11 cellular contexts compared by ENCODE assay signal in the genomic region with DNA sequence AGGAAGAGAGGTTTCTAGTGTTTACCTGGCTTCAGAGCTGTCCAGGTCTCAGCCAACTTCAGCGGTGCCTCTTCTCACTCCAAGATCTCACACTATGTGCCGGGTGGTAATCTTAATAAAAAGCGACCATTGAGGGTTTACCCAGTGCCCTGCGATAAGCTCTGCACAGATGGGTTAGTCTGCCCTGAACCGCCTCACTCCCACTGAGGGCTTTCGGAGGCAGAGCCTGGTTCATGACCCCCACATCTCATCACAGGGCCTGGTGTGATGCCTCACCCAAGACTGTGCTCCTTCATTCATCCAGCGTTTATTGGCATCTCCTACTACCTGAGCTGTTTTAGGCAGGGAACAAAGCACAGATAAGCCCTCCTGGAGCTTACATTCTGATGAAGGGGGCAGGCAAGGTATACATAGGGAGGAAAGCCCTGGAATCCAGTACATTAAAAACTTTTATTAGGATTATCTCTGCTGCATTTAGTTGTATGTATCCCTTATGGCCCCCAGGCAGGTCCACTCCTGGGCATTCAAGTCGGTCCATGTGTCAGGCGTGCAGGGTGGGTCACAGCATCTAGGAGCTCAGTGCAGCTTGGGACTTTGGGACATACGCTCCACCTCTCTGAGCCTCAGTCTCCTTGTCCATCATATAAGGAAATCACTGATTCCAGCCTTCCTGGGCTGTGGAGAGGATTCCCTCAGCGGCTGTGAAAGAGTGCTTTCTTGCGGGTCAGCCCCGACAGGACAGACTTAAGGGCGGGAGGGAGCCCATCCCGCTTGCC. TPM values are rescaled to one million over a fixed set of nuclear protein-coding genes. Genes with fewer than 3 reads are reported as not detected.
DNase-seq lines count a peak whose midpoint lies in the region; ATAC-seq and TF ChIP-seq lines count a peak whose summit lies in the region.
"Had no signal": no experiment of that assay in that cellular context is flagged by ENCODE, and none has a peak within 500 bp of the region (broad histone marks: within the 10 kb centered on the region; RNA-seq: fewer than 3 reads in every experiment).

No MANE protein-coding gene starts in this region.

- POLR2A ChIA-PET in PC-3 (lab: Charles Lee; ENCODE audit: unreplicated experiment) = no interaction called here

- H3K36me3 ChIP-seq in ACC112 (ENCODE audit: insufficient read depth, low read length) (no peaks in the 10 kb centered on the region), PC-3 (ENCODE audit: low read depth, low read length) (no peaks in the 10 kb centered on the region), cardiac muscle cell (no peaks in the 10 kb centered on the region), parathyroid adenoma (ENCODE audit: control insufficient read depth, insufficient read depth, low read length) (no peaks in the 10 kb centered on the region)

- H3K4me2 ChIP-seq in PC-3 (ENCODE audit: low read length) (peak overlapping the region; percentile 86), parathyroid adenoma (ENCODE audit: low read length) (peak overlapping the region; percentile 59)

- CTCF ChIA-PET in PC-3 (lab: Charles Lee) = no interaction called here

- H3K9ac ChIP-seq in PC-3 (ENCODE audit: low read length) (no peak overlapping the region), parathyroid adenoma (no peak overlapping the region)

- H3F3A ChIP-seq in PC-3 (ENCODE audit: low read length, unreplicated experiment) = no peaks in the 10 kb centered on the region

- H2AFZ ChIP-seq in ACC112 (ENCODE audit: low read length, unreplicated experiment) (no peak overlapping the region), PC-3 (ENCODE audit: low read length) (peak overlapping the region; percentile 50; the same call in 1 of the 2 replicates), parathyroid adenoma (peak overlapping the region; percentile 56)

- H3K4me3 ChIP-seq in ACC112 (ENCODE audit: low read depth, low read length) (peak overlapping the region; percentile 74; the same call in 1 of the 2 replicates), PC-3 (ENCODE audit: low read length) (peak overlapping the region; percentile 61; the same call in 1 of the 2 replicates), cardiac muscle cell (peak overlapping the region; percentile 35), parathyroid adenoma (ENCODE audit: low read depth, low read length) (peak overlapping the region; percentile 14)

- ATAC-seq in PC-3 (no peak), HG03342 (IDR thresholded peaks at IDR 0.05; ENCODE audit: unreplicated experiment) (no peak)

- H4K20me1 ChIP-seq in PC-3 (ENCODE audit: low read length) = no peaks in the 10 kb centered on the region

- no peaks in the 10 kb centered on the region for H3K9me2 ChIP-seq in PC-3 (replicated peaks; ENCODE audit: low read length)

- intact Hi-C loops in PC-3 (cut with micrococcal nuclease) = no loop called here

- TF ChIP-seq CTCF in PC-3 (conservative IDR thresholded peaks at IDR 0.05; ENCODE audit: low read depth, low read length) (no peak), cardiac muscle cell (IDR thresholded peaks at IDR 0.05; ENCODE audit: low read depth, low read length) (no peak), parathyroid adenoma (IDR thresholded peaks at IDR 0.05) (no peak)

- H3K4me1 ChIP-seq in ACC112 (ENCODE audit: control insufficient read depth, insufficient read depth, low read length, unreplicated experiment) (peaks cover 9% of the 10 kb centered on the region), PC-3 (ENCODE audit: insufficient read depth, low read length) (no peaks in the 10 kb centered on the region), cardiac muscle cell (ENCODE audit: low read depth) (no peaks in the 10 kb centered on the region), parathyroid adenoma (no peaks in the 10 kb centered on the region)

- DNase-seq in PC-3 = no peak
- DNase-seq in cardiac muscle cell (ENCODE audit: low read depth in 1 of 2, low spot score in 1 of 2) = no peak
- no peak for DNase-seq in HCEC 1CT
- DNase-seq in NCI-H146 (lab: John Stamatoyannopoulos, UW) = no peak
- DNase-seq in NCI-H446 treated with DMSO at 0.1 percent for 48 hours (lab: John Stamatoyannopoulos, UW) = no peak
- DNase-seq: NCI-H187 treated with DMSO at 0.1 percent for 48 hours; stimulated activated CD4-positive, alpha-beta T cell treated with anti-CD3 and anti-CD28 coated beads, Interleukin-1b, Interleukin-23, amount 100 ng/mL, for 48 hours had no signal

- BruUV-seq in PC-3 (replicated peaks; lab: Mats Ljungman, UMichigan) = no TSS peak

- H3K9me3 ChIP-seq in PC-3 (ENCODE audit: low read length) (no peaks in the 10 kb centered on the region), cardiac muscle cell (ENCODE audit: low read depth) (no peaks in the 10 kb centered on the region), parathyroid adenoma (ENCODE audit: control insufficient read depth, low read length) (no peaks in the 10 kb centered on the region)

- H3K27me3 ChIP-seq in ACC112 (ENCODE audit: insufficient read depth, low read length) (peaks cover 90% of the 10 kb centered on the region), PC-3 (ENCODE audit: low read length) (peaks cover 70% of the 10 kb centered on the region), cardiac muscle cell (peaks cover 84% of the 10 kb centered on the region), parathyroid adenoma (ENCODE audit: control insufficient read depth, insufficient read depth, low read length) (peaks cover 4% of the 10 kb centered on the region)

- no peak overlapping the region for H3K27ac ChIP-seq in ACC112 (ENCODE audit: low read depth, low read length)
- no peak overlapping the region for H3K27ac ChIP-seq in PC-3 (ENCODE audit: low read length)
- no peak overlapping the region for H3K27ac ChIP-seq in cardiac muscle cell
- H3K27ac ChIP-seq in parathyroid adenoma = no peak overlapping the region

- no peaks in the 10 kb centered on the region for H3K79me2 ChIP-seq in ACC112 (ENCODE audit: control insufficient read depth, insufficient read depth, low read length, unreplicated experiment)
- H3K79me2 ChIP-seq in PC-3 (ENCODE audit: low read length) = no peaks in the 10 kb centered on the region
- no peaks in the 10 kb centered on the region for H3K79me2 ChIP-seq in parathyroid adenoma

RNA-seq across cellular contexts. Expression of gene COL15A1, which starts 0.6 kb away (rescaled TPM):
- total RNA-seq in PC-3 (2014; rRNA removed) (0.04 and 0.86 TPM in 2 replicates), cardiac muscle cell (0.39 and 0.74 TPM in 2 replicates)
- polyA plus RNA-seq in cardiac muscle cell = 0.99 and 1.3 TPM in 2 replicates
- total RNA-seq: CD4-positive, CD25-positive, alpha-beta regulatory T cell had no signal

Comparison
In these comparisons a context has a peak if more than half of its experiments do, and no peak if none do; other contexts are left out.
1. H3K4me3 ChIP-seq: peak in every context shown above with its lines; median percentile 74 in ACC112; 61 in PC-3; 35 in cardiac muscle cell; 14 in parathyroid adenoma.